7 cellular contexts compared by ENCODE assay signal in the genomic region with DNA sequence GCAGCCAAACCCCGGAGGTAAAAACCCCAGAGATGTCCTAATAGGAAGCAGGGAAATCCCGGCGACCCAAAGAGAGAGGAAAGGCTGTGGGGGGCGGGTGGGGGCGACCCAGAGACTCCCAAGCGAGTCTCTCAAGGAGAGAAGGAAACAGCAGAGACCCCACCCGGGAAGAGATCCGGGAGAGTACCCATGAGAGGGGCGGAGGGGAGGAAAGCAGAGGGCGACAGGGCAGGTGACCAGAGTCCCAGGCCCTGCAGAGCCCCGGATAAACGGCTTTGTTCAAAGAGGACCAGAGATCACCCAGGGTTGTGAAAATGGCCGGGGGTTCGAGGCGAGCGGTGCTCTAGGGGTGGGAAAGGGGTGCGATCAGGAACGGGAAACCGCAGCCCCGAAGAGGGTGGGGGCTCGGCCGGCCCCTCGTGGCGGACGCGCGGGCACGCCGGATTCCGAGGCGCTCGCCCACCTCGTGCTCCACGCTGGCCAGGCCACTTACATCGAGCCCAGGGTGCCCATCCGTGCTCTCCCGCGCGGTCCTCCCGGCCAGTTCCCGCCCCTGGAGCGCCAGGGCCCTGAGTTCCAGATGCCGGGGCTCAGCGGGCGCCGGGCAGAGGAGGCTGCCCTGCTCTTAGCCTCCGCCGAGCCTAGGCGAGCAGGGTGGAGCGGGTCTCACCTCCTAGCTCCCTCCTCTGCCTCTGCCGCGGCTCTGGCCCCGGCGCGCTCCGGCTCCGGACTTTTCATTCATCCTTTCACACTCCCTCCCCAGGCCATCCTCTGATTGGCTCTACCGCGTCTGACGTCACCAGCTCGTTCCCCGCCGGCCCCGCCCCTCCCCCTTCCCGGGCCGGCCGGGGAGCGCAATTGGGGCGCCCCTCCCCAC. TPM values are rescaled to one million over a fixed set of nuclear protein-coding genes. Genes with fewer than 3 reads are reported as not detected.
DNase-seq lines count a peak whose midpoint lies in the region; ATAC-seq and TF ChIP-seq lines count a peak whose summit lies in the region.

No MANE protein-coding gene starts in this region.

- no peaks in the 10 kb centered on the region for H3K9me3 Mint-ChIP-seq in endothelial cell (ENCODE audit: unreplicated experiment)

- peak overlapping the region; percentile 88 for H3K4me3 Mint-ChIP-seq in endothelial cell (ENCODE audit: unreplicated experiment)

- peaks cover 29% of the 10 kb centered on the region for H3K4me1 Mint-ChIP-seq in endothelial cell (ENCODE audit: unreplicated experiment)

- peaks cover 28% of the 10 kb centered on the region for H3K27me3 Mint-ChIP-seq in endothelial cell (ENCODE audit: unreplicated experiment)

- no peak overlapping the region for H3K27ac Mint-ChIP-seq in endothelial cell (ENCODE audit: unreplicated experiment)

- DNase-seq in NCI-H510A treated with DMSO at 0.1 percent for 48 hours (lab: John Stamatoyannopoulos, UW) (peak; percentile 97), endothelial cell (ENCODE audit: low spot score) (peak; percentile 77), midbrain (lab: John Stamatoyannopoulos, UW) (peak; percentile 93)
- peak; percentile 64 for DNase-seq in activated CD8-positive, alpha-beta memory T cell treated with anti-CD3 and anti-CD28 coated beads, Interleukin-2, amount 50 U/mL, for 4 hours
- DNase-seq in stimulated activated CD8-positive, alpha-beta memory T cell treated with anti-CD3 and anti-CD28 coated beads, Interleukin-4, amount 100 ng/mL, for 1 hour (ENCODE audit: low read depth in 2 of 2, low spot score in 1 of 2): peak; percentile 33 to 39

- H3K36me3 Mint-ChIP-seq in endothelial cell (ENCODE audit: low read depth, unreplicated experiment): peaks cover 8% of the 10 kb centered on the region

- peak; percentile 59 for TF ChIP-seq POLR2A in GM18526 (IDR thresholded peaks at IDR 0.05; ENCODE audit: extremely low read depth, insufficient read length)

- TF ChIP-seq CTCF in endothelial cell (IDR thresholded peaks at IDR 0.05; ENCODE audit: unreplicated experiment): no peak

- peak; percentile 89 for ATAC-seq in HG03280 (IDR thresholded peaks at IDR 0.05; ENCODE audit: unreplicated experiment)

RNA-seq across cellular contexts. Expression of gene RHBG, which starts 52.3 kb away (rescaled TPM):
- total RNA-seq in endothelial cell (ENCODE audit: unreplicated experiment): not detected

Comparison
In these comparisons a context has a peak if more than half of its experiments do, and no peak if none do; other contexts are left out.
1. Peak in every context shown above with its lines: DNase-seq and ATAC-seq.
2. DNase-seq: peak in every context shown above with its lines; median percentile 97 in NCI-H510A treated with DMSO at 0.1 percent for 48 hours; 93 in midbrain; 77 in endothelial cell; 64 in activated CD8-positive, alpha-beta memory T cell treated with anti-CD3 and anti-CD28 coated beads, Interleukin-2, amount 50 U/mL, for 4 hours; 36 in stimulated activated CD8-positive, alpha-beta memory T cell treated with anti-CD3 and anti-CD28 coated beads, Interleukin-4, amount 100 ng/mL, for 1 hour.